9 cellular contexts compared by ENCODE assay signal in the genomic region with DNA sequence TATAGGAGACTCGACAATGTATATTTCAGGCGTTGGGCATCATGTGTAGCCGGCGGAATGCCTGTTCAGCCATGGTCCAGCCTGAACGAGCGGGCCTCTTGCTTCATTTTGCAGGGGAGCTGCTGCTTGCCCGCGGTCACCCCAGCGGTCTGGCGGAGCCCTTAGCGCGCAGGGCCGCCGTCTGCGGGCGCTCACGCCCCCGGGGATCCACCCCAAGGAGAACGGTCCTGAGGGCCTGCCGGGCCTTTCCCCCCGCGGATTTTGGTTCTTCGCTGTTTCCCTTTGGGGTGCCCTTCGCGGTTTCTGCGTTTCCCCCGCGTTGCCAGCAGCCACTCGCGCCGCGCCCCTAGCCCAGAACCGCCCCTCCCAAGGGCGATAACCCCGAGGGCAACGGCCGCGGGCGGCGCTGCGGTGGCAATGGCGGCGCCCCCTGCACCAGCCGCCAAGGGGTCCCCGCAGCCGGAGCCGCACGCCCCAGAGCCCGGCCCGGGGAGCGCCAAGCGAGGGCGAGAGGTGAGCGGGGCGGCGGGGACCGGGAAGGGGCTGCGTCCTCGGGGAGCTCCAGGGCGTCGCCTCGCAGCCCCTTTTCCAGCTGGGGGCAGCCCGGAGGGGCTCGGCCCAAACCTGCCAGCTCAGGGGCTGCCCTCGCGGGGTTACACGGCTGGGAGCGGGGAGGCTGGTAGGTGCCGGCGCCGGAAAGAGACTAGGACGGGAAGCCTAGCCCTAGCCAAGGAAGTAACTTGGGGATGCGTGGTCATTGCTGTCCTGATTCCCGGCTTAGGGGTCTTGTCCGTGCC. TPM values are rescaled to one million over a fixed set of nuclear protein-coding genes. Genes with fewer than 3 reads are reported as not detected.
DNase-seq lines count a peak whose midpoint lies in the region; ATAC-seq, FAIRE-seq and TF ChIP-seq lines count a peak whose summit lies in the region.
"Had no signal": no experiment of that assay in that cellular context is flagged by ENCODE, and none has a peak within 500 bp of the region (broad histone marks: within the 10 kb centered on the region; RNA-seq: fewer than 3 reads in every experiment).

A gene with protein sequence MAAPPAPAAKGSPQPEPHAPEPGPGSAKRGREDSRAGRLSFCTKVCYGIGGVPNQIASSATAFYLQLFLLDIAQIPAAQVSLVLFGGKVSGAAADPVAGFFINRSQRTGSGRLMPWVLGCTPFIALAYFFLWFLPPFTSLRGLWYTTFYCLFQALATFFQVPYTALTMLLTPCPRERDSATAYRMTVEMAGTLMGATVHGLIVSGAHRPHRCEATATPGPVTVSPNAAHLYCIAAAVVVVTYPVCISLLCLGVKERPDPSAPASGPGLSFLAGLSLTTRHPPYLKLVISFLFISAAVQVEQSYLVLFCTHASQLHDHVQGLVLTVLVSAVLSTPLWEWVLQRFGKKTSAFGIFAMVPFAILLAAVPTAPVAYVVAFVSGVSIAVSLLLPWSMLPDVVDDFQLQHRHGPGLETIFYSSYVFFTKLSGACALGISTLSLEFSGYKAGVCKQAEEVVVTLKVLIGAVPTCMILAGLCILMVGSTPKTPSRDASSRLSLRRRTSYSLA (plus strand): TSS at position 406 of the 797 bp plus-strand sequence. CDS start 12 bp downstream, at position 418.

- peaks cover 0 to 13% of the 10 kb centered on the region in 2 donors for H3K4me1 Mint-ChIP-seq in stimulated activated naive B cell treated with anti-CD40 and anti-IgM and Interleukin-4, amounts not matched to agents 10 μg/mL and 1 μg/mL and 100 μg/mL, for 72 hours

- H3K4me3 ChIP-seq in HL-60 (replicated peaks; ENCODE audit: insufficient read depth, low read length) (peak within 1 kb of the TSS; percentile 35), bronchial epithelial cell (ENCODE audit: low read depth, low read length) (peak within 1 kb of the TSS; percentile 39), kidney epithelial cell (ENCODE audit: low read depth, low read length) (peak within 1 kb of the TSS; percentile 33)

- TF ChIP-seq CTCF in HL-60 (IDR thresholded peaks at IDR 0.05; ENCODE audit: insufficient read depth, low read length) (no peak), bronchial epithelial cell (IDR thresholded peaks at IDR 0.05; ENCODE audit: insufficient read depth, low read length, severe bottlenecking) (no peak), kidney epithelial cell (IDR thresholded peaks at IDR 0.05; ENCODE audit: insufficient read depth, low read length, poor library complexity, severe bottlenecking) (no peak)

- peaks cover 29 to 41% of the 10 kb centered on the region in 2 donors for H3K27me3 Mint-ChIP-seq in stimulated activated naive B cell treated with anti-CD40 and anti-IgM and Interleukin-4, amounts not matched to agents 10 μg/mL and 1 μg/mL and 100 μg/mL, for 72 hours

- H3K36me3 Mint-ChIP-seq in stimulated activated naive B cell treated with anti-CD40 and anti-IgM and Interleukin-4, amounts not matched to agents 10 μg/mL and 1 μg/mL and 100 μg/mL, for 72 hours: no peaks in the 10 kb centered on the region

- ATAC-seq in stimulated activated naive B cell treated with anti-CD40 and anti-IgM and Interleukin-4, amounts not matched to agents 10 μg/mL and 1 μg/mL and 100 μg/mL, for 72 hours (replicated peaks): peak; percentile 46 to 58

- no peaks in the 10 kb centered on the region for H3K9me3 Mint-ChIP-seq in stimulated activated naive B cell treated with anti-CD40 and anti-IgM and Interleukin-4, amounts not matched to agents 10 μg/mL and 1 μg/mL and 100 μg/mL, for 72 hours

- no peak within 1 kb of the TSS for H3K27ac ChIP-seq in HL-60 (replicated peaks)

- no peak for FAIRE-seq in bronchial epithelial cell (lab: Jason Lieb, UNC)

- H3K36me3 ChIP-seq in bronchial epithelial cell (ENCODE audit: control insufficient read depth, insufficient read depth, low read length): no peaks in the 10 kb centered on the region
- no peaks in the 10 kb centered on the region for H3K36me3 ChIP-seq in kidney epithelial cell (ENCODE audit: control insufficient read depth, insufficient read depth, low read length)

- no peak within 1 kb of the TSS for H3K27ac Mint-ChIP-seq in stimulated activated naive B cell treated with anti-CD40 and anti-IgM and Interleukin-4, amounts not matched to agents 10 μg/mL and 1 μg/mL and 100 μg/mL, for 72 hours

- H3K4me3 Mint-ChIP-seq in stimulated activated naive B cell treated with anti-CD40 and anti-IgM and Interleukin-4, amounts not matched to agents 10 μg/mL and 1 μg/mL and 100 μg/mL, for 72 hours: peak within 1 kb of the TSS; percentile 50 to 74

- H3K27me3 ChIP-seq in HL-60 (ENCODE audit: insufficient read depth, poor library complexity, severe bottlenecking) (peaks cover 35% of the 10 kb centered on the region), bronchial epithelial cell (ENCODE audit: control insufficient read depth, insufficient read depth, low read length) (no peaks in the 10 kb centered on the region), kidney epithelial cell (ENCODE audit: control insufficient read depth, insufficient read depth, low read length) (peaks cover 16% of the 10 kb centered on the region)

- DNase-seq in HL-60 (ENCODE audit: low read depth in 1 of 2, low spot score in 1 of 2): no peak
- no peak for DNase-seq in bronchial epithelial cell (ENCODE audit: low read depth)
- DNase-seq in kidney epithelial cell (ENCODE audit: low read depth): no peak
- DNase-seq in stimulated activated naive B cell treated with anti-CD40 and anti-IgM and Interleukin-4, amounts not matched to agents 10 μg/mL and 1 μg/mL and 100 μg/mL, for 72 hours: no peak
- no peak for DNase-seq in stimulated activated CD4-positive, alpha-beta T cell treated with anti-CD3 and anti-CD28 coated beads, Interleukin-12 subunit alpha, Interleukin-12 subunit beta, amount 100 ng/mL, for 4 hours
- no peak for DNase-seq in amygdala (lab: John Stamatoyannopoulos, UW)
- DNase-seq in NCI-H1436 (lab: John Stamatoyannopoulos, UW): no peak
- DNase-seq: HCEC 1CT had no signal

RNA-seq across cellular contexts. Expression of the gene that starts here (rescaled TPM):
- total RNA-seq in bronchial epithelial cell (under 0.01 TPM in 1 of 2 replicates, not detected in the other), kidney epithelial cell (not detected in 2 replicates)
- total RNA-seq: glomerular endothelial cell had no signal
